20 cellular contexts compared by ENCODE assay signal in the genomic region with DNA sequence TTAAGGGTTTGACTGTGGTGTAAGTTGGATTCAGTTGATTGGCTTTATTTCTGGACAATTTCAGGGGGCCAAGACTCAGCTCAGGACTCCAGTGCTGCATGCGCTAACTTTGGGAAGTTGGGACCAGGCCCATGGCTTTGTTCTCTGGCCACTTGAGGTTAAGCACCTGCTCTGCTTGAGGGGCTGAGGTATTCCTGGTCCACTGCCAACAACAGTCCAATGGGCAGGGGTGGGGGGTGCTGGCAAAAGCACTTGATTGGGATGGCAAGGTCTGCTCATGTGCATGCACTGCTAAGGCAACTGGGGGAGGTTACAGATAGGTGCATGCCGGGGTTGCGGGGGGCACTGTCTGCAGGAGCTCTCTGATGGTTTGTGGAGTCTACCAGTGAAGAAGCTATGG.
A peak's percentile ranks its signal among the peaks of the same experiment; 100 is the strongest.
DNase-seq lines count a peak whose midpoint lies in the region; ATAC-seq lines count a peak whose summit lies in the region.
"Had no signal": no experiment of that assay in that cellular context is flagged by ENCODE, and none has a peak within 500 bp of the region (broad histone marks: within the 10 kb centered on the region; RNA-seq: fewer than 3 reads in every experiment).

No MANE protein-coding gene starts in this region.

- DNase-seq in NCI-H1105 (lab: John Stamatoyannopoulos, UW) (peak; percentile 1), NCI-H1105 treated with DMSO at 0.1 percent for 48 hours (lab: John Stamatoyannopoulos, UW) (peak; percentile 11), NCI-H2081 treated with DMSO at 0.1 percent for 48 hours (lab: John Stamatoyannopoulos, UW) (no peak), HPDE6-E6E7 (ENCODE audit: extremely low spot score) (no peak), midbrain (lab: John Stamatoyannopoulos, UW) (no peak)
- DNase-seq in stimulated activated effector memory CD8-positive, alpha-beta T cell treated with anti-CD3 and anti-CD28 coated beads, Interleukin-12 subunit alpha, Interleukin-12 subunit beta, amount 100 ng/mL, for 72 hours (ENCODE audit: low spot score in 2 of 2) = no peak
- DNase-seq: 8988T; ACHN; BE2C; C1 segment of cervical spinal cord; CD4-positive, alpha-beta memory T cell; CD4-positive, CD25-positive, alpha-beta regulatory T cell; CD8-positive, alpha-beta memory T cell; COR-L47; DMS 273 treated with DMSO at 0.1 percent for 48 hours; DMS153; DMS53; DMS79 treated with DMSO at 0.1 percent for 48 hours; GF-D8 had no signal

- no peaks in the 10 kb centered on the region for H3K36me3 Mint-ChIP-seq in stimulated activated effector memory CD8-positive, alpha-beta T cell treated with anti-CD3 and anti-CD28 coated beads, Interleukin-12 subunit alpha, Interleukin-12 subunit beta, amount 100 ng/mL, for 72 hours
- H3K36me3 Mint-ChIP-seq: CD14-positive monocyte; CD4-positive, alpha-beta memory T cell; CD4-positive, CD25-positive, alpha-beta regulatory T cell; CD8-positive, alpha-beta memory T cell had no signal

- H3K27ac Mint-ChIP-seq in stimulated activated effector memory CD8-positive, alpha-beta T cell treated with anti-CD3 and anti-CD28 coated beads, Interleukin-12 subunit alpha, Interleukin-12 subunit beta, amount 100 ng/mL, for 72 hours = no peak overlapping the region
- H3K27ac Mint-ChIP-seq: CD4-positive, alpha-beta memory T cell; CD4-positive, CD25-positive, alpha-beta regulatory T cell; CD8-positive, alpha-beta memory T cell had no signal

- H3K4me3 Mint-ChIP-seq in stimulated activated effector memory CD8-positive, alpha-beta T cell treated with anti-CD3 and anti-CD28 coated beads, Interleukin-12 subunit alpha, Interleukin-12 subunit beta, amount 100 ng/mL, for 72 hours = no peak overlapping the region
- H3K4me3 Mint-ChIP-seq: CD14-positive monocyte; CD4-positive, alpha-beta memory T cell; CD4-positive, CD25-positive, alpha-beta regulatory T cell; CD8-positive, alpha-beta memory T cell had no signal

- H3K4me1 Mint-ChIP-seq in stimulated activated effector memory CD8-positive, alpha-beta T cell treated with anti-CD3 and anti-CD28 coated beads, Interleukin-12 subunit alpha, Interleukin-12 subunit beta, amount 100 ng/mL, for 72 hours = no peaks in the 10 kb centered on the region
- H3K4me1 Mint-ChIP-seq: CD14-positive monocyte; CD4-positive, alpha-beta memory T cell; CD4-positive, CD25-positive, alpha-beta regulatory T cell; CD8-positive, alpha-beta memory T cell had no signal

- peak; percentile 19 for ATAC-seq in stimulated activated effector memory CD8-positive, alpha-beta T cell treated with anti-CD3 and anti-CD28 coated beads, Interleukin-12 subunit alpha, Interleukin-12 subunit beta, amount 100 ng/mL, for 72 hours

- peaks cover 3% of the 10 kb centered on the region for H3K9me3 Mint-ChIP-seq in stimulated activated effector memory CD8-positive, alpha-beta T cell treated with anti-CD3 and anti-CD28 coated beads, Interleukin-12 subunit alpha, Interleukin-12 subunit beta, amount 100 ng/mL, for 72 hours

Comparison
In these comparisons a context has a peak if more than half of its experiments do, and no peak if none do; other contexts are left out.
1. DNase-seq: peak in NCI-H1105 (single experiment) and NCI-H1105 treated with DMSO at 0.1 percent for 48 hours (single experiment); none in stimulated activated effector memory CD8-positive, alpha-beta T cell treated with anti-CD3 and anti-CD28 coated beads, Interleukin-12 subunit alpha, Interleukin-12 subunit beta, amount 100 ng/mL, for 72 hours (0 of 2), NCI-H2081 treated with DMSO at 0.1 percent for 48 hours (single experiment), HPDE6-E6E7 (single experiment) and midbrain (single experiment).